Comparison of ENCODE assay signal across 8 cellular contexts in genomic region chr1:113758631-113759340, GRCh38. TPM values are rescaled to one million over a fixed set of nuclear protein-coding genes. Genes with fewer than 3 reads are reported as not detected.
A peak's percentile ranks its signal among the peaks of the same experiment; 100 is the strongest.
DNase-seq lines count a peak whose midpoint lies in the region; ATAC-seq and TF ChIP-seq lines count a peak whose summit lies in the region.

No MANE protein-coding gene starts in this region.

- TF ChIP-seq POLR2A in Peyer's patch (IDR thresholded peaks at IDR 0.05), result no peak

- H3K4me3 ChIP-seq in Peyer's patch, result peak overlapping the region; percentile 74 to 95 (median 91)

- DNase-seq in COLO668 (lab: John Stamatoyannopoulos, UW; ENCODE audit: unreplicated experiment) (peak; percentile 81), Peyer's patch (peak; percentile 53 to 82 (median 80)), fibroblast of the conjunctiva (ENCODE audit: low read depth) (peak; percentile 16), nephron progenitor cell (peak; percentile 85), stromal cell of bone marrow (ENCODE audit: low read depth) (peak; percentile 27)
- peak; percentile 39 for DNase-seq in activated T-helper 9 cell treated with anti-CD3 and anti-CD28 coated beads, Interleukin-2, amount 50 U/mL, for 16 hours (ENCODE audit: low read depth)

- H3K27ac ChIP-seq in Peyer's patch, result peak overlapping the region; percentile 86 to 94 (median 88)

- H3K27ac Mint-ChIP-seq in nephron progenitor cell, result peak overlapping the region; percentile 98

- no peaks in the 10 kb centered on the region for H3K9me3 Mint-ChIP-seq in nephron progenitor cell

- H3K36me3 Mint-ChIP-seq in nephron progenitor cell (ENCODE audit: low read depth), result peaks cover 41% of the 10 kb centered on the region

- ATAC-seq in GM19438 (IDR thresholded peaks at IDR 0.05; ENCODE audit: low read depth, unreplicated experiment) (peak; percentile 59), HG03520 (IDR thresholded peaks at IDR 0.05; ENCODE audit: unreplicated experiment) (peak; percentile 49)

- peaks cover 0 to 7% (median 0%) of the 10 kb centered on the region in 4 donors for H3K4me1 ChIP-seq in Peyer's patch

- H3K27me3 ChIP-seq in Peyer's patch, result no peaks in the 10 kb centered on the region

- peaks cover 32% of the 10 kb centered on the region for H3K4me1 Mint-ChIP-seq in nephron progenitor cell

- H3K36me3 ChIP-seq in Peyer's patch, result no peaks in the 10 kb centered on the region

- H3K9me3 ChIP-seq in Peyer's patch, result no peaks in the 10 kb centered on the region

- TF ChIP-seq CTCF in Peyer's patch (IDR thresholded peaks at IDR 0.05) (no peak), nephron progenitor cell (IDR thresholded peaks at IDR 0.05) (no peak)

- peaks cover 5% of the 10 kb centered on the region for H3K27me3 Mint-ChIP-seq in nephron progenitor cell (ENCODE audit: low read depth, poor library complexity)

- H3K4me3 Mint-ChIP-seq in nephron progenitor cell, result peak overlapping the region; percentile 95

RNA-seq across cellular contexts. Expression of gene PHTF1, which starts 0.5 kb away (rescaled TPM):
- 10 to 100 TPM in 3 of 4 donors, 1 to 10 TPM in 1; 4.9 to 19.0 (median 13.7) TPM for total RNA-seq in Peyer's patch

RNA-seq across cellular contexts. Expression of gene RSBN1, which starts 53.5 kb away (rescaled TPM):
- total RNA-seq in Peyer's patch, result 10 to 100 TPM; 18.2 to 25.6 (median 23.3) TPM

Comparison
In these comparisons a context has a peak if more than half of its experiments do, and no peak if none do; other contexts are left out.
1. Peak in every context shown above with its lines: DNase-seq, ATAC-seq, H3K4me3 ChIP-seq and H3K27ac ChIP-seq.
2. DNase-seq: peak in every context shown above with its lines; median percentile 85 in nephron progenitor cell; 81 in COLO668; 80 in Peyer's patch; 39 in activated T-helper 9 cell treated with anti-CD3 and anti-CD28 coated beads, Interleukin-2, amount 50 U/mL, for 16 hours; 27 in stromal cell of bone marrow; 16 in fibroblast of the conjunctiva.